In the genomic region with DNA sequence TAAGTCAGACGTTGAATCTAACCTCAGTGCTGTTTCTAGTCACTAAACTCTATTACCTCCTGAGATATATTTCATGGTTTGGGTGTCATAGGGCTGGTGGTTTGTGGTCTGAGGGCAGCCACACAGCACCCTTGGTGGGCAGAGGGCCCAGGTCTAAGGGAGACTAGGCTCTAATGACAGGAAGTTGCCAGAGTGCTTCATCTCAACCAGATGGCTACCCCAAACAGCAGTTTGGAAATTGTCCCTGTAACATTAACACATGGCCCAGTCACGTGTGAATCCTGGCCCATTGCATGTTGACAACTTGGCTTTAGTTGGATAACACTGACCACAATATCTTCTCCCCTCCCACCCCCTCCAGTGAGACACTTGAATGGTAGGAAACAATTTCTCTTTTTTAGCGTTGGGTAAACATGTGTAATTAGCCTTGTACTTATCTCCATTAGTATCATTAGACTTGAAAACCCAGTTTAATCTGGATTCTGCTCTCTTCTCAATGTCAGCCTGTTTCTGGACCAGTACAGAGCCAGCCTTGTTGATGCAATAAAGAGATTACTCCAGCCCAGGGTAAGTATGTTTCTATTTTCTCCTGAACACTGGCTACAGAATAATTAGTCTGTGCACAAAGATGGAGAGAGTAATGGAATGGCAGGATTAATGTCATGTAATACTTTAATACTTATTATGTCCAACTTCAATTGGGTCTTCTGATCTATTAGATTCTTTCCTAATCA, we compare ENCODE assay signal across 1 cellular context.
A peak's percentile ranks its signal among the peaks of the same experiment; 100 is the strongest.
TF ChIP-seq lines count a peak whose summit lies in the region.

No MANE protein-coding gene starts in this region.

TF ChIP-seq in SK-N-SH, 30 proteins besides CTCF, POLR2A, EP300 and RAD21:
- no peak for TF ChIP-seq POLR2AphosphoS5 (IDR thresholded peaks at IDR 0.05; ENCODE audit: low read depth, low read length)
- TF ChIP-seq YY1 (IDR thresholded peaks at IDR 0.05; ENCODE audit: low read depth) = no peak
- TF ChIP-seq MXI1 (IDR thresholded peaks at IDR 0.05; ENCODE audit: low read depth, low read length) = no peak
- no peak for TF ChIP-seq ELF1 (IDR thresholded peaks at IDR 0.05)
- no peak for TF ChIP-seq TAF1 (IDR thresholded peaks at IDR 0.05; ENCODE audit: borderline replicate concordance, low read depth, low read length)
- TF ChIP-seq, protein P1, sequence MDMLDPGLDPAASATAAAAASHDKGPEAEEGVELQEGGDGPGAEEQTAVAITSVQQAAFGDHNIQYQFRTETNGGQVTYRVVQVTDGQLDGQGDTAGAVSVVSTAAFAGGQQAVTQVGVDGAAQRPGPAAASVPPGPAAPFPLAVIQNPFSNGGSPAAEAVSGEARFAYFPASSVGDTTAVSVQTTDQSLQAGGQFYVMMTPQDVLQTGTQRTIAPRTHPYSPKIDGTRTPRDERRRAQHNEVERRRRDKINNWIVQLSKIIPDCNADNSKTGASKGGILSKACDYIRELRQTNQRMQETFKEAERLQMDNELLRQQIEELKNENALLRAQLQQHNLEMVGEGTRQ (IDR thresholded peaks at IDR 0.05; ENCODE audit: borderline replicate concordance, low read depth, low read length) = peak; percentile 38; the same call in 1 of the 2 replicates
- 0 out of 2 replicates have a peak, but pooled peaks have one; percentile 19 for TF ChIP-seq GATA2 (CRISPR knock-in tag; IDR thresholded peaks at IDR 0.05)
- TF ChIP-seq FOSL2 (IDR thresholded peaks at IDR 0.05; ENCODE audit: borderline replicate concordance, low read depth) = no peak
- TF ChIP-seq JUND (IDR thresholded peaks at IDR 0.05) = no peak
- no peak for TF ChIP-seq MEF2A (IDR thresholded peaks at IDR 0.05; ENCODE audit: borderline replicate concordance, low read depth)
- TF ChIP-seq, protein P2, sequence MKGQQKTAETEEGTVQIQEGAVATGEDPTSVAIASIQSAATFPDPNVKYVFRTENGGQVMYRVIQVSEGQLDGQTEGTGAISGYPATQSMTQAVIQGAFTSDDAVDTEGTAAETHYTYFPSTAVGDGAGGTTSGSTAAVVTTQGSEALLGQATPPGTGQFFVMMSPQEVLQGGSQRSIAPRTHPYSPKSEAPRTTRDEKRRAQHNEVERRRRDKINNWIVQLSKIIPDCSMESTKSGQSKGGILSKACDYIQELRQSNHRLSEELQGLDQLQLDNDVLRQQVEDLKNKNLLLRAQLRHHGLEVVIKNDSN (IDR thresholded peaks at IDR 0.05; ENCODE audit: borderline replicate concordance, low read depth) = peak; percentile 32; the same call in 1 of the 2 replicates
- TF ChIP-seq FOXJ3 (CRISPR knock-in tag; IDR thresholded peaks at IDR 0.05) = no peak
- TF ChIP-seq, protein P3, sequence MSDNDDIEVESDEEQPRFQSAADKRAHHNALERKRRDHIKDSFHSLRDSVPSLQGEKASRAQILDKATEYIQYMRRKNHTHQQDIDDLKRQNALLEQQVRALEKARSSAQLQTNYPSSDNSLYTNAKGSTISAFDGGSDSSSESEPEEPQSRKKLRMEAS (IDR thresholded peaks at IDR 0.05; ENCODE audit: low read depth) = no peak
- TF ChIP-seq SIN3A (IDR thresholded peaks at IDR 0.05; ENCODE audit: borderline replicate concordance, low read depth, low read length) = no peak
- TF ChIP-seq, protein P4, sequence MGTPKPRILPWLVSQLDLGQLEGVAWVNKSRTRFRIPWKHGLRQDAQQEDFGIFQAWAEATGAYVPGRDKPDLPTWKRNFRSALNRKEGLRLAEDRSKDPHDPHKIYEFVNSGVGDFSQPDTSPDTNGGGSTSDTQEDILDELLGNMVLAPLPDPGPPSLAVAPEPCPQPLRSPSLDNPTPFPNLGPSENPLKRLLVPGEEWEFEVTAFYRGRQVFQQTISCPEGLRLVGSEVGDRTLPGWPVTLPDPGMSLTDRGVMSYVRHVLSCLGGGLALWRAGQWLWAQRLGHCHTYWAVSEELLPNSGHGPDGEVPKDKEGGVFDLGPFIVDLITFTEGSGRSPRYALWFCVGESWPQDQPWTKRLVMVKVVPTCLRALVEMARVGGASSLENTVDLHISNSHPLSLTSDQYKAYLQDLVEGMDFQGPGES (IDR thresholded peaks at IDR 0.05; ENCODE audit: low read depth, low read length) = no peak
- TF ChIP-seq NFIC (IDR thresholded peaks at IDR 0.05; ENCODE audit: borderline replicate concordance) = no peak
